Comparison of ENCODE assay signal across 9 cellular contexts in the genomic region with DNA sequence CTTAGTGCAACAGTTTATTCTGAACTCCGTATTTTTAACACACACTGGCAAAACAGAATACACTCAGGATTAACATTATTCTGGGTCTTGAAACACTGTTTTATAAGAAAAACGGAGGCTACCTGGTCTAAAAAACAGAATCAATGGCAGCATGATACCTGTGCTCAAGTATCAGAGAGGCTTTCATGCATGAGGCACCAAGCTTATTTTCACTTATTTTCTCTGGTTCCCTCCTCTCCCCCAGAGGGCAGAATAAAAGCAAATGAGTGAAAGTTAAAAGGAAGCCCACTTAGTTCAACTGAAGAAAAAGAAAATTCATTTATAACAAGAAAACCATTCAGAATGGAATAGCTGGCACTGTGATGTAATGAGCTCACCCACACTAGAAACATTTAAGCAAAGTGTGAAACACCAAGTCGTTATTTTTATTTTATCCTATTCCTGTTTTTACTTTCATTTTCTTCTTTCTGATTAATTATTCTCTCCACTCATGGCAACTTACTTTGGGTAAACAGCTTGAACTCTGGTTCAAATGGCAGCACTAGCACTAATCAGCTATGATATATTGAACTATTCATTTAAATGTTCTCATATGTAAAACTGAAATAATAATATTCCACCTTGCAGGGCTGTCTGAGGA.
DNase-seq lines count a peak whose midpoint lies in the region; ATAC-seq lines count a peak whose summit lies in the region.
"Had no signal": no experiment of that assay in that cellular context is flagged by ENCODE, and none has a peak within 500 bp of the region (broad histone marks: within the 10 kb centered on the region; RNA-seq: fewer than 3 reads in every experiment).

No MANE protein-coding gene starts in this region.

- peaks cover 0 to 10% of the 10 kb centered on the region in 2 donors for H3K36me3 Mint-ChIP-seq in naive B cell

- H3K4me3 Mint-ChIP-seq in naive B cell, result peak overlapping the region; percentile 56 to 89 (median 77)

- H3K4me1 Mint-ChIP-seq in naive B cell, result peaks cover 52 to 84% (median 72%) of the 10 kb centered on the region in 3 donors

- peak overlapping the region in 4 of 6 donors; percentile 73 to 86 (median 76) for H3K27ac Mint-ChIP-seq in naive B cell

- ATAC-seq in GM18858 (IDR thresholded peaks at IDR 0.05; ENCODE audit: unreplicated experiment) (peak; percentile 61), GM21723 (IDR thresholded peaks at IDR 0.05; ENCODE audit: unreplicated experiment) (peak; percentile 77), naive B cell (ENCODE audit: low read depth in 2 of 2) (peak; percentile 48 to 55), HG02759 (IDR thresholded peaks at IDR 0.05; ENCODE audit: unreplicated experiment) (no peak)

- H3K9me3 Mint-ChIP-seq in naive B cell, result peaks cover 0 to 5% (median 2%) of the 10 kb centered on the region in 7 donors

- no peaks in the 10 kb centered on the region for H3K27me3 Mint-ChIP-seq in naive B cell

- DNase-seq in MV-4-11 (lab: John Stamatoyannopoulos, UW), result peak; percentile 41
- no peak for DNase-seq in naive B cell
- no peak for DNase-seq in cortex of kidney (lab: John Stamatoyannopoulos, UW)
- no peak for DNase-seq in glomerular visceral epithelial cell (ENCODE audit: extremely low spot score)
- DNase-seq: effector CD4-positive, alpha-beta T cell; PC-9 had no signal
